Comparison of ENCODE assay signal across 32 cellular contexts in genomic region chr1:168871531-168871930, GRCh38.
"Had no signal": no experiment of that assay in that cellular context is flagged by ENCODE, and none has a peak within 500 bp of the region (broad histone marks: within the 10 kb centered on the region; RNA-seq: fewer than 3 reads in every experiment).

No MANE protein-coding gene starts in this region.

- H3K27me3 ChIP-seq: MG63 had no signal

- H3K4me3 ChIP-seq: MG63 had no signal

- DNase-seq: Karpas-422, Kasumi-1, MG63, MM.1S, MV-4-11, NCI-H1092, NCI-H1092 treated with DMSO at 0.1 percent for 48 hours, NCI-H1105, NCI-H1105 treated with DMSO at 0.1 percent for 48 hours, NCI-H1417, NCI-H1417 treated with DMSO at 0.1 percent for 48 hours, NCI-H1436, NCI-H1436 treated with DMSO at 0.1 percent for 48 hours, NCI-H146, NCI-H1694, NCI-H1694 treated with DMSO at 0.1 percent for 48 hours, NCI-H187, NCI-H187 treated with DMSO at 0.1 percent for 48 hours, NCI-H1930, NCI-H2029, NCI-H2029 treated with DMSO at 0.1 percent for 48 hours, NCI-H2081, NCI-H2081 treated with DMSO at 0.1 percent for 48 hours, NCI-H2107, NCI-H2171, NCI-H2171 treated with DMSO at 0.1 percent for 48 hours, NCI-H2227 treated with DMSO at 0.1 percent for 48 hours, NCI-H226, NCI-H345, NCI-H446, NCI-H446 treated with DMSO at 0.1 percent for 48 hours, NCI-H510A had no signal

- H3K36me3 ChIP-seq: MG63 had no signal
